Comparison of ENCODE assay signal across 8 cellular contexts in the genomic region with DNA sequence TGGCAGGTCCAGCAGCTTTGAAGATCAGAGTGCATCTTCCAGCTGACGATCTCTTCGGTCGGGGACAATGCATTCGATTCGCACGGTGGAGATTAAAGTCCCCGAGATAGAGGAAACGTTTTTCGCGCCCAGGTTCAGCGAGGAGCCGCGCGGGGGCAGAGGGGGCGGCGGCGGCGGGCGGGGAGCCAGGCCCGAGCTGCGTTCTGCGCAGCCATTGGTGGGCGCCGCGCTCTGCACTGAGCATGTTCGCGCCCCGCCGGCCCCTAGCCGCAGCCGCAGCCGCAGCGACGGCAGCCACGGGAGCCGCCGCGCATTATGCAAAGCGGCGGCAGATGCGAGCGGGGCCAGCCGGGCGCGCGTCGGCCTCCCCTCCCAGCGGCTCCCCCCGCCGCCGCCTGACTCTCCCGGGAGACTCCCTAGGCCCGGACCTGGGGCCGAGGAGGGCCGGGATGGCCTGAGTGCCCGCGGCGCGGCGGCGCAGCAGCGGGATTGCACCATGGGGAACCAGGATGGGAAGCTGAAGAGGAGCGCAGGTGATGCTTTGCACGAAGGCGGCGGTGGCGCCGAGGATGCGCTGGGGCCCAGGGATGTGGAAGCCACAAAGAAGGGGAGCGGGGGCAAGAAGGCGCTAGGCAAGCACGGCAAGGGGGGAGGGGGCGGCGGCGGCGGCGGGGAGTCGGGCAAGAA. TPM values are rescaled to one million over a fixed set of nuclear protein-coding genes. Genes with fewer than 3 reads are reported as not detected.
A peak's percentile ranks its signal among the peaks of the same experiment; 100 is the strongest.
DNase-seq lines count a peak whose midpoint lies in the region; ATAC-seq, FAIRE-seq and TF ChIP-seq lines count a peak whose summit lies in the region.

A gene (plus strand): TSS at position 270 of the 687 bp plus-strand sequence. CDS start 227 bp downstream, at position 497.

- no peaks in the 10 kb centered on the region for H3K9me3 Mint-ChIP-seq in T-helper 2 cell treated with Interferon-gamma antibody and Interleukin-4, amounts not matched to agents 5 μg/mL and 100 μg/mL, for 36 hours
- no peaks in the 10 kb centered on the region for H3K9me3 Mint-ChIP-seq in osteocyte (ENCODE audit: unreplicated experiment)

- H3K27me3 ChIP-seq in HUES48 (ENCODE audit: control insufficient read depth, insufficient read depth, low read length), result peaks cover 49% of the 10 kb centered on the region

- FAIRE-seq in frontal cortex (lab: Jason Lieb, UNC), result no peak

- H3K9ac ChIP-seq in HUES48 (ENCODE audit: low read depth, low read length), result no peak within 1 kb of the TSS

- peaks cover 36% of the 10 kb centered on the region for H3K27me3 Mint-ChIP-seq in T-helper 2 cell treated with Interferon-gamma antibody and Interleukin-4, amounts not matched to agents 5 μg/mL and 100 μg/mL, for 36 hours (ENCODE audit: low read depth)
- no peaks in the 10 kb centered on the region for H3K27me3 Mint-ChIP-seq in osteocyte (ENCODE audit: unreplicated experiment)

- H3K36me3 Mint-ChIP-seq in T-helper 2 cell treated with Interferon-gamma antibody and Interleukin-4, amounts not matched to agents 5 μg/mL and 100 μg/mL, for 36 hours (ENCODE audit: low read depth), result no peaks in the 10 kb centered on the region
- H3K36me3 Mint-ChIP-seq in osteocyte (ENCODE audit: unreplicated experiment), result no peaks in the 10 kb centered on the region

- H3K4me1 ChIP-seq in HUES48 (ENCODE audit: control insufficient read depth, insufficient read depth, low read length), result peaks cover 7% of the 10 kb centered on the region

- H3K4me1 Mint-ChIP-seq in T-helper 2 cell treated with Interferon-gamma antibody and Interleukin-4, amounts not matched to agents 5 μg/mL and 100 μg/mL, for 36 hours (ENCODE audit: low read depth), result peaks cover 1% of the 10 kb centered on the region
- H3K4me1 Mint-ChIP-seq in osteocyte (ENCODE audit: unreplicated experiment), result peaks cover 35% of the 10 kb centered on the region

- peak; percentile 86 for DNase-seq in COR-L47 (lab: John Stamatoyannopoulos, UW)
- DNase-seq in T-helper 2 cell treated with Interferon-gamma antibody and Interleukin-4, amounts not matched to agents 5 μg/mL and 100 μg/mL, for 36 hours (ENCODE audit: low spot score), result no peak
- DNase-seq in frontal cortex (ENCODE audit: low spot score in 2 of 2), result peak; percentile 75 to 78
- DNase-seq in osteocyte (ENCODE audit: extremely low spot score, unreplicated experiment), result peak; percentile 86

- H3K27ac ChIP-seq in HUES48 (ENCODE audit: low read depth, low read length), result no peak within 1 kb of the TSS

- H3K9me3 ChIP-seq in HUES48 (ENCODE audit: control insufficient read depth, insufficient read depth, low read length), result no peaks in the 10 kb centered on the region

- ATAC-seq in GM19452 (IDR thresholded peaks at IDR 0.05; ENCODE audit: unreplicated experiment), result no peak
- ATAC-seq in HG03378 (IDR thresholded peaks at IDR 0.05; ENCODE audit: unreplicated experiment), result no peak
- ATAC-seq in GM21423 (IDR thresholded peaks at IDR 0.05; ENCODE audit: unreplicated experiment), result no peak

- no peak for TF ChIP-seq CTCF in osteocyte (IDR thresholded peaks at IDR 0.05)

- H3K4me3 Mint-ChIP-seq in T-helper 2 cell treated with Interferon-gamma antibody and Interleukin-4, amounts not matched to agents 5 μg/mL and 100 μg/mL, for 36 hours, result peak within 1 kb of the TSS; percentile 18
- H3K4me3 Mint-ChIP-seq in osteocyte (ENCODE audit: unreplicated experiment), result peak within 1 kb of the TSS; percentile 86

- peak within 1 kb of the TSS; percentile 62 for H3K4me3 ChIP-seq in HUES48 (ENCODE audit: low read depth, low read length)

- no peak within 1 kb of the TSS for H3K27ac Mint-ChIP-seq in T-helper 2 cell treated with Interferon-gamma antibody and Interleukin-4, amounts not matched to agents 5 μg/mL and 100 μg/mL, for 36 hours
- peak within 1 kb of the TSS; percentile 67 for H3K27ac Mint-ChIP-seq in osteocyte (ENCODE audit: unreplicated experiment)

- no peaks in the 10 kb centered on the region for H3K36me3 ChIP-seq in HUES48 (ENCODE audit: control insufficient read depth, insufficient read depth, low read length)

RNA-seq across cellular contexts. Expression of the gene that starts here (rescaled TPM):
- 60.7 TPM for total RNA-seq in frontal cortex
- total RNA-seq in osteocyte, result 8.6 and 9.3 TPM in 2 replicates
